ENCODE assay signal across 8 cellular contexts in the genomic region with DNA sequence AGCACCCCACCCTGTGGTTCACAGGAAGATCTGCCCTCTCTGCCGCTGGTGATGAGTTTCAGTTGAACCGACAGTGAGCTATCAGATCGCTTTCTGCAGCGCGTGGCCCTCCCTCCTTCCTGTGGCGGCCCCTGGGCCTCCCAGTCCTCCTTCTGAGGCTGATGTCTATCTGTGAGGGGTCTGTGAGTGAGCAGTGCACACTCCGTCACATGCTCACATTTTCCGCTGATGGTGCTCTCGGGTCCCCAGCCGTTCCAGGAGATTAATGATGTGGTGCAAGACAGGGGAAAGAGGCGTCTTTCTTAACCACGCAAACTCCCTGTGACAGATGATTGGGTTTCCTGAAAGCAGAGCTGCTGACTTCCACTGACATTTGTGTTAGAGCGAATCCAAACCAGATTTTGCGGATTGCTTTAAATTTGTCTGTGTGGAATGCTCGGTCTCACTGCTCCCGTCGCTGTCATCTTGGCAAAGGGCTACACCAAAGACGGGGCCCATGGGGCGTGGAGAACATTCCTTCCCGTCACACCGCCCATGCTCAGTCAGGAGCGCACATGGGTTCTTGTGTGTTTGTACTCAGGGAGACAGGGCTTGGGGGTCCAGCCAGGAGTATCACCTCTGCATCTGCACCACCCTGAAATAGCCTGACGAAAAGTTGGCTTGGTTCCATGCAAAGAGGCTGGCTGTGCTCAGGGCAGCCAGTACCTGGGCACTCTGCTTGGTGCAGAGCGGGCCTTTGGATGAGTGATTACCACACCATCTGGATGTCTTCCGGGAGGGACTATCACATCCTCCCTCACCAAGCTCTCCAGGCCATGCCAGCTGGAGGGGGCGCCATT.
DNase-seq lines count a peak whose midpoint lies in the region; ATAC-seq, FAIRE-seq and TF ChIP-seq lines count a peak whose summit lies in the region.

No MANE protein-coding gene starts in this region.

- intact Hi-C loops in kidney (cut with DNase I), result no loop called here

- H3K4me3 Mint-ChIP-seq in activated T-helper 17 cell treated with anti-CD3 and anti-CD28 coated beads, Interleukin-2, amount 50 U/mL, for 72 hours, result peak overlapping the region; percentile 22

- no peak overlapping the region for H3K9ac ChIP-seq in kidney (ENCODE audit: low read length in 2 of 2)

- peaks cover 0 to 17% of the 10 kb centered on the region in 2 donors for H3K9me3 ChIP-seq in kidney (ENCODE audit: control insufficient read depth in 1 of 2, low read length in 2 of 2)

- H3K27ac Mint-ChIP-seq in activated T-helper 17 cell treated with anti-CD3 and anti-CD28 coated beads, Interleukin-2, amount 50 U/mL, for 72 hours, result no peak overlapping the region

- peaks cover 18% of the 10 kb centered on the region for H3K27me3 Mint-ChIP-seq in activated T-helper 17 cell treated with anti-CD3 and anti-CD28 coated beads, Interleukin-2, amount 50 U/mL, for 72 hours

- H3K9me3 Mint-ChIP-seq in activated T-helper 17 cell treated with anti-CD3 and anti-CD28 coated beads, Interleukin-2, amount 50 U/mL, for 72 hours, result peaks cover 9% of the 10 kb centered on the region

- no peak for FAIRE-seq in kidney (lab: Jason Lieb, UNC)

- peak overlapping the region; percentile 27 for H3K4me3 ChIP-seq in AG04449 (ENCODE audit: low read depth, low read length)
- peak overlapping the region; percentile 3 to 50 for H3K4me3 ChIP-seq in kidney (ENCODE audit: low read length in 2 of 2)

- ATAC-seq in HG03521 (IDR thresholded peaks at IDR 0.05; ENCODE audit: unreplicated experiment), result peak; percentile 74
- no peak for ATAC-seq in activated T-helper 17 cell treated with anti-CD3 and anti-CD28 coated beads, Interleukin-2, amount 50 U/mL, for 72 hours (replicated peaks)

- H3K36me3 Mint-ChIP-seq in activated T-helper 17 cell treated with anti-CD3 and anti-CD28 coated beads, Interleukin-2, amount 50 U/mL, for 72 hours (ENCODE audit: low read depth), result no peaks in the 10 kb centered on the region

- peaks cover 6 to 8% of the 10 kb centered on the region in 2 donors for H3K4me1 ChIP-seq in kidney (ENCODE audit: control insufficient read depth in 1 of 2, insufficient read depth in 1 of 2, low read depth in 1 of 2, low read length in 2 of 2)

- CTCF ChIA-PET in AG04449 (lab: Yijun Ruan, JAX), result interaction anchor here (1.1 kb wide), 1 partner anchor 8 kb away, joined by 3 read pairs; no protein-coding TSS in a partner anchor

- H3K4me1 Mint-ChIP-seq in activated T-helper 17 cell treated with anti-CD3 and anti-CD28 coated beads, Interleukin-2, amount 50 U/mL, for 72 hours, result no peaks in the 10 kb centered on the region

- no peak for TF ChIP-seq CTCF in AG04449 (IDR thresholded peaks at IDR 0.05; ENCODE audit: insufficient read depth, low read length, missing control alignments)
- TF ChIP-seq CTCF in kidney (IDR thresholded peaks at IDR 0.05; ENCODE audit: borderline replicate concordance, extremely low read depth, insufficient read depth), result no peak

- H3K36me3 ChIP-seq in kidney (ENCODE audit: control insufficient read depth in 1 of 2, insufficient read depth in 2 of 2, low read length in 2 of 2), result no peaks in the 10 kb centered on the region

- DNase-seq in AG04449 (ENCODE audit: low read depth, low spot score) (peak; percentile 5), GM19238 (ENCODE audit: insufficient read length, low spot score) (peak; percentile 25), kidney (peak; percentile 90), NCI-H2196 (lab: John Stamatoyannopoulos, UW; ENCODE audit: unreplicated experiment) (no peak), ureter (ENCODE audit: low spot score) (no peak)
- peak; percentile 28 to 55 for DNase-seq in stimulated activated CD8-positive, alpha-beta memory T cell treated with anti-CD3 and anti-CD28 coated beads, Interleukin-2, amount 100 ng/mL, for 48 hours (ENCODE audit: low read depth in 2 of 2)

- no peak overlapping the region for H3K27ac ChIP-seq in kidney (ENCODE audit: low read depth in 2 of 2, low read length in 2 of 2)

- POLR2A ChIA-PET in AG04449 (lab: Yijun Ruan, JAX), result no interaction called here

Comparison
In these comparisons a context has a peak if more than half of its experiments do, and no peak if none do; other contexts are left out.
1. DNase-seq: peak in AG04449 (single experiment), GM19238 (single experiment), kidney (single experiment) and stimulated activated CD8-positive, alpha-beta memory T cell treated with anti-CD3 and anti-CD28 coated beads, Interleukin-2, amount 100 ng/mL, for 48 hours (2 of 2); none in NCI-H2196 (single experiment) and ureter (single experiment).